8 cellular contexts compared by ENCODE assay signal in genomic region chr5:54517174-54517511, GRCh38. TPM values are rescaled to one million over a fixed set of nuclear protein-coding genes. Genes with fewer than 3 reads are reported as not detected.
DNase-seq lines count a peak whose midpoint lies in the region; ATAC-seq and TF ChIP-seq lines count a peak whose summit lies in the region.

No MANE protein-coding gene starts in this region.

- peaks cover 6% of the 10 kb centered on the region for H3K27me3 Mint-ChIP-seq in T-helper 17 cell

- H3K4me1 Mint-ChIP-seq in T-helper 17 cell = peaks cover 30% of the 10 kb centered on the region

- H3K4me1 ChIP-seq in heart right ventricle (peaks cover 4 to 43% (median 38%) of the 10 kb centered on the region in 9 donors), iPS-15b (ENCODE audit: control insufficient read depth, insufficient read depth, low read length) (peaks cover 7% of the 10 kb centered on the region), subcutaneous abdominal adipose tissue (ENCODE audit: control insufficient read depth in 5 of 5, insufficient read depth in 5 of 5, low read length in 5 of 5) (peaks cover 3 to 54% (median 45%) of the 10 kb centered on the region in 5 donors)

- H3K27ac ChIP-seq in heart right ventricle (peak overlapping the region in 6 of 10 donors; percentile 4 to 99 (median 16)), subcutaneous abdominal adipose tissue (ENCODE audit: low read depth, low read length) (no peak overlapping the region)

- H3K36me3 ChIP-seq in heart right ventricle = peaks cover 0 to 8% (median 0%) of the 10 kb centered on the region in 9 donors
- peaks cover 4% of the 10 kb centered on the region for H3K36me3 ChIP-seq in iPS-15b (ENCODE audit: control insufficient read depth, insufficient read depth, low read length)
- peaks cover 0 to 4% (median 0%) of the 10 kb centered on the region in 5 donors for H3K36me3 ChIP-seq in subcutaneous abdominal adipose tissue (ENCODE audit: control insufficient read depth in 5 of 5, insufficient read depth in 5 of 5, low read length in 5 of 5)

- H3K36me3 Mint-ChIP-seq in T-helper 17 cell (ENCODE audit: low read depth) = no peaks in the 10 kb centered on the region

- H3K27ac Mint-ChIP-seq in T-helper 17 cell = peak overlapping the region; percentile 11

- DNase-seq in heart right ventricle = no peak
- no peak for DNase-seq in cardiac septum (ENCODE audit: low spot score)
- DNase-seq in T-helper 17 cell = no peak
- no peak for DNase-seq in KBM-7
- DNase-seq in NCI-H526 (lab: John Stamatoyannopoulos, UW) = no peak
- DNase-seq in NCI-H2107 (lab: John Stamatoyannopoulos, UW) = no peak

- no peak overlapping the region for H3K9ac ChIP-seq in iPS-15b (ENCODE audit: low read depth, low read length)
- H3K9ac ChIP-seq in subcutaneous abdominal adipose tissue (ENCODE audit: low read length in 5 of 5) = peak overlapping the region in 3 of 5 donors; percentile 38 to 68 (median 47)

- TF ChIP-seq CTCF in heart right ventricle (IDR thresholded peaks at IDR 0.05) = no peak

- 8% methylated on average over 4 of the region's 4 CpGs for WGBS in heart right ventricle, 2 donors

- intact Hi-C loops in heart right ventricle (cut with DNase I) = loop anchor here (1.0 to 10.0 kb wide), 14 partner anchors 129 to 350 kb away; no protein-coding TSS in a partner anchor
- intact Hi-C loops in cardiac septum (cut with DNase I) = loop anchor here (1.0 to 2.0 kb wide), 3 partner anchors 228 to 350 kb away; no protein-coding TSS in a partner anchor

- peak overlapping the region; percentile 93 for H3K4me3 Mint-ChIP-seq in T-helper 17 cell

- no peaks in the 10 kb centered on the region for H3K9me3 ChIP-seq in heart right ventricle
- H3K9me3 ChIP-seq in T-helper 17 cell (ENCODE audit: control insufficient read depth, low read length, poor library complexity, severe bottlenecking) = no peaks in the 10 kb centered on the region
- no peaks in the 10 kb centered on the region for H3K9me3 ChIP-seq in iPS-15b (ENCODE audit: control insufficient read depth, insufficient read depth, low read length)
- H3K9me3 ChIP-seq in subcutaneous abdominal adipose tissue (ENCODE audit: control insufficient read depth in 5 of 5, low read length in 5 of 5) = no peaks in the 10 kb centered on the region

- peak in 4 of 8 donors; percentile 1 to 39 (median 19) for ATAC-seq in heart right ventricle
- ATAC-seq in T-helper 17 cell = peak; percentile 5

- H3K27me3 ChIP-seq in heart right ventricle (no peaks in the 10 kb centered on the region), iPS-15b (ENCODE audit: control insufficient read depth, insufficient read depth, low read length) (peaks cover 22% of the 10 kb centered on the region), subcutaneous abdominal adipose tissue (ENCODE audit: control insufficient read depth in 5 of 5, insufficient read depth in 4 of 5, low read length in 5 of 5) (no peaks in the 10 kb centered on the region)

- in situ Hi-C loops in KBM-7 (cut with MboI; ENCODE audit: low pct_unique_long_range_greater_than_20kb, low sequenced_read_pairs) = loop anchor here (25.0 kb wide), 1 partner anchor 345 kb away; no protein-coding TSS in a partner anchor

- H3K4me3 ChIP-seq in heart right ventricle = peak overlapping the region in 8 of 10 donors; percentile 89 to 100 (median 98)
- peak overlapping the region; percentile 57 for H3K4me3 ChIP-seq in iPS-15b (ENCODE audit: low read depth, low read length)
- peak overlapping the region in 3 of 5 donors; percentile 41 to 58 (median 44) for H3K4me3 ChIP-seq in subcutaneous abdominal adipose tissue (ENCODE audit: low read depth in 1 of 5, low read length in 5 of 5)

RNA-seq across cellular contexts. Expression of gene SNX18, which starts 0.4 kb away (rescaled TPM):
- total RNA-seq in heart right ventricle (10 to 100 TPM; 15.3 to 31.0 (median 22.1) TPM), cardiac septum (24.2 TPM), T-helper 17 cell (10 to 100 TPM; 11.2 to 13.3 TPM)
- polyA plus RNA-seq in heart right ventricle = 1 to 10 TPM; 4.1 to 9.3 TPM

Comparison
In these comparisons a context has a peak if more than half of its experiments do, and no peak if none do; other contexts are left out.
1. H3K4me3 ChIP-seq: peak in every context shown above with its lines; median percentile 98 in heart right ventricle; 57 in iPS-15b; 44 in subcutaneous abdominal adipose tissue.